ENCODE assay signal across 20 cellular contexts in genomic region chr14:76323331-76324050, GRCh38. TPM values are rescaled to one million over a fixed set of nuclear protein-coding genes. Genes with fewer than 3 reads are reported as not detected.
"Had no signal": no experiment of that assay in that cellular context is flagged by ENCODE, and none has a peak within 500 bp of the region (broad histone marks: within the 10 kb centered on the region; RNA-seq: fewer than 3 reads in every experiment).

No MANE protein-coding gene starts in this region.

- DNase-seq: activated CD4-positive, alpha-beta T cell treated with anti-CD3 and anti-CD28 coated beads for 4 hours; activated CD8-positive, alpha-beta memory T cell treated with anti-CD3 and anti-CD28 coated beads, Interleukin-2, amount 50 U/mL, for 48 hours; activated CD8-positive, alpha-beta T cell treated with anti-CD3 and anti-CD28 coated beads for 36 hours; activated naive CD4-positive, alpha-beta T cell treated with anti-CD3 and anti-CD28 coated beads for 36 hours; activated naive CD8-positive, alpha-beta T cell treated with anti-CD3 and anti-CD28 coated beads for 36 hours; activated T-cell treated with anti-CD3 and anti-CD28 coated beads, Interleukin-2, amount 50 U/mL, for 1 hour; brain microvascular endothelial cell; caudate nucleus; Karpas-422; NCI-H1048; NCI-H146; NCI-H187 treated with DMSO at 0.1 percent for 48 hours; NCI-H2081 treated with DMSO at 0.1 percent for 48 hours; NCI-H446; NCI-H524; SHP77 treated with DMSO at 0.1 percent for 48 hours had no signal

- H3K27ac ChIP-seq: brain microvascular endothelial cell had no signal

- H3K4me3 ChIP-seq: K562 had no signal

- H3K4me3 Mint-ChIP-seq: activated CD8-positive, alpha-beta T cell treated with anti-CD3 and anti-CD28 coated beads for 36 hours; activated naive CD4-positive, alpha-beta T cell treated with anti-CD3 and anti-CD28 coated beads for 36 hours; activated naive CD8-positive, alpha-beta T cell treated with anti-CD3 and anti-CD28 coated beads for 36 hours; T-helper 1 cell treated with Interleukin-12 subunit alpha and Interleukin-12 subunit beta and Interleukin-4 antibody, amounts not matched to agents 30 μg/mL and 1 μg/mL, for 36 hours had no signal

- H3K36me3 Mint-ChIP-seq: activated naive CD8-positive, alpha-beta T cell treated with anti-CD3 and anti-CD28 coated beads for 36 hours had no signal

- H3K4me1 Mint-ChIP-seq: activated naive CD8-positive, alpha-beta T cell treated with anti-CD3 and anti-CD28 coated beads for 36 hours had no signal

- ATAC-seq: activated CD4-positive, CD25-positive, alpha-beta regulatory T cell treated with anti-CD3 and anti-CD28 coated beads, Interleukin-2, amount 50 U/mL, for 24 hours; activated CD8-positive, alpha-beta T cell treated with anti-CD3 and anti-CD28 coated beads for 36 hours; K562 had no signal

- H3K27me3 ChIP-seq: brain microvascular endothelial cell had no signal

- H3K9me3 Mint-ChIP-seq: activated CD8-positive, alpha-beta T cell treated with anti-CD3 and anti-CD28 coated beads for 36 hours; activated naive CD4-positive, alpha-beta T cell treated with anti-CD3 and anti-CD28 coated beads for 36 hours; activated naive CD8-positive, alpha-beta T cell treated with anti-CD3 and anti-CD28 coated beads for 36 hours; T-helper 1 cell treated with Interleukin-12 subunit alpha and Interleukin-12 subunit beta and Interleukin-4 antibody, amounts not matched to agents 30 μg/mL and 1 μg/mL, for 36 hours had no signal

- H3K36me3 ChIP-seq: brain microvascular endothelial cell had no signal

- H3K27ac Mint-ChIP-seq: activated CD8-positive, alpha-beta T cell treated with anti-CD3 and anti-CD28 coated beads for 36 hours; activated naive CD4-positive, alpha-beta T cell treated with anti-CD3 and anti-CD28 coated beads for 36 hours; activated naive CD8-positive, alpha-beta T cell treated with anti-CD3 and anti-CD28 coated beads for 36 hours; T-helper 1 cell treated with Interleukin-12 subunit alpha and Interleukin-12 subunit beta and Interleukin-4 antibody, amounts not matched to agents 30 μg/mL and 1 μg/mL, for 36 hours had no signal

RNA-seq across cellular contexts. Expression of gene ESRRB, which starts 52.4 kb away (rescaled TPM):
- total RNA-seq: activated naive CD4-positive, alpha-beta T cell treated with anti-CD3 and anti-CD28 coated beads for 36 hours; activated naive CD8-positive, alpha-beta T cell treated with anti-CD3 and anti-CD28 coated beads for 36 hours; SK-MEL-5 had no signal
